Comparison of ENCODE assay signal across 16 cellular contexts in genomic region chr10:88209837-88210552, GRCh38.
DNase-seq lines count a peak whose midpoint lies in the region; ATAC-seq, FAIRE-seq and TF ChIP-seq lines count a peak whose summit lies in the region.
"Had no signal": no experiment of that assay in that cellular context is flagged by ENCODE, and none has a peak within 500 bp of the region (broad histone marks: within the 10 kb centered on the region; RNA-seq: fewer than 3 reads in every experiment).

No MANE protein-coding gene starts in this region.

- no peak overlapping the region for H3K9ac ChIP-seq in SK-N-MC (ENCODE audit: insufficient read length)

- intact Hi-C loops in testis (cut with DNase I; ENCODE audit: low total_unique reads) = no loop called here

- no peaks in the 10 kb centered on the region for H3K4me1 ChIP-seq in foreskin keratinocyte
- H3K4me1 ChIP-seq in testis = peaks cover 9% of the 10 kb centered on the region
- H3K4me1 ChIP-seq: transverse colon had no signal

- TF ChIP-seq POLR2A in H54 (IDR thresholded peaks at IDR 0.05; ENCODE audit: low read depth, low read length) (no peak), testis (IDR thresholded peaks at IDR 0.05) (no peak)

- H3K4me3 ChIP-seq in SK-N-MC (no peak overlapping the region), testis (no peak overlapping the region)
- H3K4me3 ChIP-seq: GM23338, PC-9, transverse colon had no signal

- no peak overlapping the region for H3K27ac ChIP-seq in SK-N-MC
- H3K27ac ChIP-seq in foreskin keratinocyte = no peak overlapping the region
- no peak overlapping the region for H3K27ac ChIP-seq in testis
- H3K27ac ChIP-seq: PC-9 had no signal

- WGBS in testis, 2 donors = 81 to 87% methylated on average over 5 of the region's 5 CpGs

- no peaks in the 10 kb centered on the region for H3K27me3 ChIP-seq in foreskin keratinocyte
- H3K27me3 ChIP-seq in testis = no peaks in the 10 kb centered on the region
- H3K27me3 ChIP-seq: transverse colon had no signal

- FAIRE-seq in H54 (lab: Jason Lieb, UNC) = peak; percentile 87

- ATAC-seq in foreskin keratinocyte (no peak), GM19467 (IDR thresholded peaks at IDR 0.05; ENCODE audit: unreplicated experiment) (no peak), GM21360 (IDR thresholded peaks at IDR 0.05; ENCODE audit: unreplicated experiment) (no peak)
- ATAC-seq: activated CD4-positive, CD25-positive, alpha-beta regulatory T cell treated with anti-CD3 and anti-CD28 coated beads, Interleukin-2, amount 50 U/mL, for 24 hours; GM23338 had no signal

- DNase-seq in H54 (ENCODE audit: insufficient read length, low spot score) = no peak
- DNase-seq in SK-N-MC (ENCODE audit: low read depth, low spot score) = peak; percentile 40
- peak in 1 of 2 donors; percentile 50 for DNase-seq in foreskin keratinocyte
- peak; percentile 31 for DNase-seq in testis
- DNase-seq in COR-L47 (lab: John Stamatoyannopoulos, UW) = no peak
- DNase-seq: activated CD8-positive, alpha-beta memory T cell treated with anti-CD3 and anti-CD28 coated beads, Interleukin-2, amount 50 U/mL, for 48 hours; GDM1; Kasumi-1; NCI-H1694 treated with DMSO at 0.1 percent for 48 hours; NCI-H524; PC-9; transverse colon had no signal

- H3K36me3 ChIP-seq in SK-N-MC (ENCODE audit: insufficient read depth, low read length) (no peaks in the 10 kb centered on the region), testis (ENCODE audit: low read depth, missing control alignments) (no peaks in the 10 kb centered on the region)
- H3K36me3 ChIP-seq: transverse colon had no signal

- H3K9me3 ChIP-seq in SK-N-MC (ENCODE audit: low read depth, low read length) = no peaks in the 10 kb centered on the region
- no peaks in the 10 kb centered on the region for H3K9me3 ChIP-seq in testis
- H3K9me3 ChIP-seq: transverse colon had no signal

- TF ChIP-seq CTCF in foreskin keratinocyte (conservative IDR thresholded peaks at IDR 0.05) (peak; percentile 14), testis (IDR thresholded peaks at IDR 0.05) (no peak)

Comparison
In these comparisons a context has a peak if more than half of its experiments do, and no peak if none do; other contexts are left out.
1. DNase-seq: peak in SK-N-MC (single experiment) and testis (single experiment); none in H54 (single experiment) and COR-L47 (single experiment).